ENCODE assay signal across 8 cellular contexts in the genomic region with DNA sequence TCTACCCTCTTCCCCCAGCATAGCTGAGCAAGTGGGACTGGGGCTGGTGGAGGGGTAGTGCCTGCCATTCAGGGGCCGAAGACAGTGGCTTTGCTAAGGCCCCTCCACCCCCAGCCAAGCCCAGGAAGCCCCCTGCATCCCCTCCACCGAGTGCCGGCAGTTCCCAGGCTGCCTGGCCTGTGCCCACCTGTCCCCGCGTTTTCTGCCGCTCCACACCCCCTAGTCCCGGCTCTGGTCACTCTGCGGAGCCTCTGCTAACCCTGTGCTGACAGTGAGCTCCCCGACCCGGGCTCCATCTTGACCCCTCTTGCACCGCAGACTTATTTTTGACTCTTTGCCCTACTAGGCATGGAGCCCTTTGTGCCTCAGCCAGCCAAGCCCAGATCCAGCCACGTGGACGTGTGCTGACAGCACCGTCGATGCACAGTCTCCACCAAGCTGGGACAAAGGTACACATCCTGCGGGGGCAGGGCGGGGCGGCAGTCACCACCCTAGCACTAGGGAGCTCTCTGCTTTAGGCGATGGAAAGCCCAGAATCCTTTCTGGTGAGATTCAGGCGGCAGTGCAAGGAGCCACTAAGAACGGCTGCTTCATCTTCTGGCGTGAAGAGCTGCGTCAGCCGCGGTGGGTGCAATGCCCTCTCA.
DNase-seq lines count a peak whose midpoint lies in the region; ATAC-seq and TF ChIP-seq lines count a peak whose summit lies in the region.

No MANE protein-coding gene starts in this region.

- peaks cover 2% of the 10 kb centered on the region for H3K4me1 ChIP-seq in foreskin keratinocyte
- peaks cover 9% of the 10 kb centered on the region for H3K4me1 ChIP-seq in osteoblast (ENCODE audit: insufficient read depth, low read length)

- CTCF ChIA-PET in CD4-positive, alpha-beta T cell (lab: Charles Lee): no interaction called here
- CTCF ChIA-PET in RWPE1 (lab: Yijun Ruan, JAX): no interaction called here

- no peak for DNase-seq in CD4-positive, alpha-beta T cell
- no peak for DNase-seq in RWPE1 (ENCODE audit: low spot score)
- no peak for DNase-seq in foreskin keratinocyte
- peak; percentile 26 for DNase-seq in osteoblast (ENCODE audit: insufficient read length, low spot score, missing footprints)

- no peak for TF ChIP-seq CTCF in CD4-positive, alpha-beta T cell (IDR thresholded peaks at IDR 0.05)
- TF ChIP-seq CTCF in RWPE1 (conservative IDR thresholded peaks at IDR 0.05; ENCODE audit: low read depth): no peak
- no peak for TF ChIP-seq CTCF in foreskin keratinocyte (conservative IDR thresholded peaks at IDR 0.05)
- no peak for TF ChIP-seq CTCF in osteoblast (IDR thresholded peaks at IDR 0.05; ENCODE audit: extremely low read depth, low read depth, low read length)

- peak; percentile 28 for ATAC-seq in CD4-positive, alpha-beta T cell (ENCODE audit: poor library complexity)
- ATAC-seq in foreskin keratinocyte: peak; percentile 19
- ATAC-seq in GM21381 (IDR thresholded peaks at IDR 0.05; ENCODE audit: unreplicated experiment): no peak
- ATAC-seq in HG03521 (IDR thresholded peaks at IDR 0.05; ENCODE audit: unreplicated experiment): no peak
- no peak for ATAC-seq in GM18505 (IDR thresholded peaks at IDR 0.05; ENCODE audit: unreplicated experiment)
- no peak for ATAC-seq in HG02588 (IDR thresholded peaks at IDR 0.05; ENCODE audit: unreplicated experiment)

- no peaks in the 10 kb centered on the region for H4K20me1 ChIP-seq in osteoblast (ENCODE audit: insufficient read depth, low read length)

- peak overlapping the region; percentile 87 for H3K4me3 Mint-ChIP-seq in CD4-positive, alpha-beta T cell

- POLR2A ChIA-PET in CD4-positive, alpha-beta T cell (lab: Charles Lee): interaction anchor here (0.9 to 2.6 kb wide), 3 partner anchors 55 to 462 kb away, joined by 3 to 23 read pairs (median 6); partner anchors contain the start of gene CDKL5
- POLR2A ChIA-PET in RWPE1 (lab: Yijun Ruan, JAX; ENCODE audit: low non-redundant PET): no interaction called here

- no peak overlapping the region for H2AFZ ChIP-seq in osteoblast (ENCODE audit: low read length)

- H3K4me1 Mint-ChIP-seq in CD4-positive, alpha-beta T cell (ENCODE audit: low read depth): peaks cover 40% of the 10 kb centered on the region

- no peaks in the 10 kb centered on the region for H3K27me3 ChIP-seq in CD4-positive, alpha-beta T cell (ENCODE audit: control insufficient read depth, insufficient read depth, low read length)
- H3K27me3 ChIP-seq in foreskin keratinocyte (no peaks in the 10 kb centered on the region), osteoblast (ENCODE audit: insufficient read depth, low read length) (no peaks in the 10 kb centered on the region)

- H3K36me3 ChIP-seq in osteoblast (ENCODE audit: insufficient read depth, low read length): no peaks in the 10 kb centered on the region

- intact Hi-C loops in CD4-positive, alpha-beta T cell (cut with DNase I, micrococcal nuclease): loop anchor here (5.0 kb wide), 3 partner anchors 95 to 495 kb away; partner anchors contain the start of genes PHKA2 (in 1 of the 2) and RS1 (in 1 of the 2)

- no peaks in the 10 kb centered on the region for H3K79me2 ChIP-seq in osteoblast (ENCODE audit: insufficient read depth, low read length)

- H3K4me2 ChIP-seq in osteoblast (ENCODE audit: insufficient read depth, low read length): peak overlapping the region; percentile 90

- H3K9me3 ChIP-seq in CD4-positive, alpha-beta T cell (ENCODE audit: control insufficient read depth, low read length): no peaks in the 10 kb centered on the region
- no peaks in the 10 kb centered on the region for H3K9me3 ChIP-seq in osteoblast (ENCODE audit: low read depth, low read length)

- peak overlapping the region; percentile 79 for H3K27ac Mint-ChIP-seq in CD4-positive, alpha-beta T cell

- TF ChIP-seq POLR2A in GM18505 (IDR thresholded peaks at IDR 0.05; ENCODE audit: borderline replicate concordance, extremely low read depth, insufficient read depth, insufficient read length): no peak

- H3K27me3 Mint-ChIP-seq in CD4-positive, alpha-beta T cell: no peaks in the 10 kb centered on the region

- no peak overlapping the region for H3K27ac ChIP-seq in CD4-positive, alpha-beta T cell (ENCODE audit: low read depth, low read length)
- H3K27ac ChIP-seq in RWPE1 (peak overlapping the region; percentile 90), foreskin keratinocyte (no peak overlapping the region), osteoblast (ENCODE audit: low read depth, low read length) (no peak overlapping the region)

- H3K36me3 Mint-ChIP-seq in CD4-positive, alpha-beta T cell (ENCODE audit: low read depth): no peaks in the 10 kb centered on the region

- H3K9me3 Mint-ChIP-seq in CD4-positive, alpha-beta T cell: no peaks in the 10 kb centered on the region

- peak overlapping the region; percentile 62 for H3K4me3 ChIP-seq in osteoblast (ENCODE audit: insufficient read depth, low read length)

Comparison
In these comparisons a context has a peak if more than half of its experiments do, and no peak if none do; other contexts are left out.
1. ATAC-seq: peak in CD4-positive, alpha-beta T cell (single experiment) and foreskin keratinocyte (single experiment); none in GM21381 (single experiment), HG03521 (single experiment), GM18505 (single experiment) and HG02588 (single experiment).